ENCODE assay signal across 8 cellular contexts in the genomic region with DNA sequence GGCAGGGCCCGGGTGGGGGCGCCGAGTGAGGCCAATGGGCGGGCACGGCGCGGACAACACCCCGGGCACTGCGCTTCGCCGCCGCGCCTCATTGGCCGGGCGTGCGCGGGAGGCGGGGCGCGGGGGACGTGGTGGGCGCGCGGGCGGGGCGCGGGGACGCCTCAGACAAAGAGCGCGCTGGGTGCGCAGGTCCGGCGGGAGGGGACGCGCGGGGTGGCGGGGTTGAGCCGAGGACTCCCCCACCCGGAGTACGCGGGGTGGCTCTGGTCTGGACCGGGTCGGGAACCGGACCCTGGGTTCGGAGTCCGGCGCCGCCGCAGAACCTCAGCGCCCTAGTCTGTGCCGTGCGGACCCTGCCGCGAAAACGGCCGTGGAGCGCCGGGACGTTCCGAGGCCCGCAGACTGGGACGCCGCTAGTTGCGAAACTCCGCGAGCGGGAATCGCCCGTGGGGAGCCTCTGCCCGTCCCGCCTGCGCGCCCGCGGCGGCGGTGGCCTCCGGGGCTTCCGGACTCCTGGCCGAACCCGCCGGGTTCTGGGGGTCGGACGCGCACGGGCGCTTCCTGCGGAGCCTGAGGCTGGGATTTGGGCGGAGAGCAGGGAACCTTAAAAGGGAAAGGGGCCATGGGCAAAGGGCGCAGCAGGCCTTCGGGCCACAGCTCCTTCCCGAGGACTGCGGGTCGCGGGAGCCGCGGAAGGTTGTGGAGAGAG. TPM values are rescaled to one million over a fixed set of nuclear protein-coding genes. Genes with fewer than 3 reads are reported as not detected.
DNase-seq lines count a peak whose midpoint lies in the region; ATAC-seq and TF ChIP-seq lines count a peak whose summit lies in the region.

No MANE protein-coding gene starts in this region.

- peaks cover 0 to 39% (median 6%) of the 10 kb centered on the region in 4 donors for H3K4me1 ChIP-seq in Peyer's patch

- no peaks in the 10 kb centered on the region for H3K9me3 Mint-ChIP-seq in activated T-helper 17 cell treated with anti-CD3 and anti-CD28 coated beads, Interleukin-2, amount 50 U/mL, for 72 hours
- H3K9me3 Mint-ChIP-seq in naive thymus-derived CD8-positive, alpha-beta T cell: no peaks in the 10 kb centered on the region
- H3K9me3 Mint-ChIP-seq in stimulated activated effector memory CD8-positive, alpha-beta T cell treated with anti-CD3 and anti-CD28 coated beads, Interleukin-12 subunit alpha, Interleukin-12 subunit beta, amount 100 ng/mL, for 72 hours: no peaks in the 10 kb centered on the region

- no peaks in the 10 kb centered on the region for H3K27me3 ChIP-seq in Peyer's patch

- DNase-seq in DMS53 (lab: John Stamatoyannopoulos, UW) (peak; percentile 93), Peyer's patch (peak; percentile 88 to 94 (median 89)), fibroblast of mammary gland (ENCODE audit: low read depth) (peak; percentile 58)
- peak; percentile 64 for DNase-seq in Jurkat, Clone E6-1 (ENCODE audit: low read depth, low spot score)
- peak; percentile 56 to 78 (median 66) for DNase-seq in naive thymus-derived CD8-positive, alpha-beta T cell
- DNase-seq in stimulated activated effector memory CD8-positive, alpha-beta T cell treated with anti-CD3 and anti-CD28 coated beads, Interleukin-12 subunit alpha, Interleukin-12 subunit beta, amount 100 ng/mL, for 72 hours (ENCODE audit: low spot score in 2 of 2): peak; percentile 84 to 87

- no peak for TF ChIP-seq CTCF in Peyer's patch (IDR thresholded peaks at IDR 0.05)
- no peak for TF ChIP-seq CTCF in fibroblast of mammary gland (conservative IDR thresholded peaks at IDR 0.05; ENCODE audit: control insufficient read depth, insufficient read depth, low read depth, low read length)

- H3K36me3 Mint-ChIP-seq in activated T-helper 17 cell treated with anti-CD3 and anti-CD28 coated beads, Interleukin-2, amount 50 U/mL, for 72 hours (ENCODE audit: low read depth): no peaks in the 10 kb centered on the region
- H3K36me3 Mint-ChIP-seq in naive thymus-derived CD8-positive, alpha-beta T cell: no peaks in the 10 kb centered on the region
- H3K36me3 Mint-ChIP-seq in stimulated activated effector memory CD8-positive, alpha-beta T cell treated with anti-CD3 and anti-CD28 coated beads, Interleukin-12 subunit alpha, Interleukin-12 subunit beta, amount 100 ng/mL, for 72 hours: peaks cover 24% of the 10 kb centered on the region

- peak overlapping the region; percentile 74 for H3K4me3 ChIP-seq in Jurkat, Clone E6-1 (ENCODE audit: low read length)
- H3K4me3 ChIP-seq in Peyer's patch (peak overlapping the region; percentile 81 to 93 (median 83)), fibroblast of mammary gland (ENCODE audit: control insufficient read depth, low read depth, low read length) (peak overlapping the region; percentile 67)

- peak overlapping the region; percentile 47 for H3K4me3 Mint-ChIP-seq in activated T-helper 17 cell treated with anti-CD3 and anti-CD28 coated beads, Interleukin-2, amount 50 U/mL, for 72 hours
- peak overlapping the region; percentile 75 to 89 (median 83) for H3K4me3 Mint-ChIP-seq in naive thymus-derived CD8-positive, alpha-beta T cell
- peak overlapping the region; percentile 83 for H3K4me3 Mint-ChIP-seq in stimulated activated effector memory CD8-positive, alpha-beta T cell treated with anti-CD3 and anti-CD28 coated beads, Interleukin-12 subunit alpha, Interleukin-12 subunit beta, amount 100 ng/mL, for 72 hours

- peaks cover 7% of the 10 kb centered on the region for H3K27me3 Mint-ChIP-seq in activated T-helper 17 cell treated with anti-CD3 and anti-CD28 coated beads, Interleukin-2, amount 50 U/mL, for 72 hours
- H3K27me3 Mint-ChIP-seq in naive thymus-derived CD8-positive, alpha-beta T cell: no peaks in the 10 kb centered on the region

- no peaks in the 10 kb centered on the region for H3K36me3 ChIP-seq in Peyer's patch

- peak; percentile 81 for ATAC-seq in GM21717 (IDR thresholded peaks at IDR 0.05; ENCODE audit: unreplicated experiment)
- peak; percentile 94 for ATAC-seq in activated T-helper 17 cell treated with anti-CD3 and anti-CD28 coated beads, Interleukin-2, amount 50 U/mL, for 72 hours (replicated peaks)
- ATAC-seq in naive thymus-derived CD8-positive, alpha-beta T cell: peak; percentile 78 to 87
- ATAC-seq in stimulated activated effector memory CD8-positive, alpha-beta T cell treated with anti-CD3 and anti-CD28 coated beads, Interleukin-12 subunit alpha, Interleukin-12 subunit beta, amount 100 ng/mL, for 72 hours: peak; percentile 91

- POLR2A ChIA-PET in naive thymus-derived CD8-positive, alpha-beta T cell (lab: Charles Lee): interaction anchor here (1.0 to 1.1 kb wide), 2 partner anchors 12 to 94 kb away, joined by 3 read pairs; no protein-coding TSS in a partner anchor

- H3K9me3 ChIP-seq in Peyer's patch: no peaks in the 10 kb centered on the region

- H3K4me1 Mint-ChIP-seq in activated T-helper 17 cell treated with anti-CD3 and anti-CD28 coated beads, Interleukin-2, amount 50 U/mL, for 72 hours: no peaks in the 10 kb centered on the region
- peaks cover 12 to 52% (median 17%) of the 10 kb centered on the region in 4 donors for H3K4me1 Mint-ChIP-seq in naive thymus-derived CD8-positive, alpha-beta T cell
- H3K4me1 Mint-ChIP-seq in stimulated activated effector memory CD8-positive, alpha-beta T cell treated with anti-CD3 and anti-CD28 coated beads, Interleukin-12 subunit alpha, Interleukin-12 subunit beta, amount 100 ng/mL, for 72 hours: peaks cover 50% of the 10 kb centered on the region

- no peak overlapping the region for H3K27ac Mint-ChIP-seq in activated T-helper 17 cell treated with anti-CD3 and anti-CD28 coated beads, Interleukin-2, amount 50 U/mL, for 72 hours
- H3K27ac Mint-ChIP-seq in naive thymus-derived CD8-positive, alpha-beta T cell: peak overlapping the region in 4 of 10 donors; percentile 54 to 80 (median 70)
- H3K27ac Mint-ChIP-seq in stimulated activated effector memory CD8-positive, alpha-beta T cell treated with anti-CD3 and anti-CD28 coated beads, Interleukin-12 subunit alpha, Interleukin-12 subunit beta, amount 100 ng/mL, for 72 hours: no peak overlapping the region

- peak overlapping the region; percentile 77 to 90 (median 81) for H3K27ac ChIP-seq in Peyer's patch

- peak; percentile 27 to 39 for TF ChIP-seq POLR2A in Peyer's patch (IDR thresholded peaks at IDR 0.05)

RNA-seq across cellular contexts. Expression of a gene that starts 0.4 kb away (rescaled TPM):
- 77.7 TPM for polyA plus RNA-seq in Jurkat, Clone E6-1 (2012; ENCODE audit: insufficient read depth, insufficient read length)
- total RNA-seq in Peyer's patch: 10 to 100 TPM; 11.0 to 74.5 (median 32.0) TPM
- 1 to 10 TPM; 3.8 to 9.3 TPM for total RNA-seq in activated T-helper 17 cell treated with anti-CD3 and anti-CD28 coated beads, Interleukin-2, amount 50 U/mL, for 72 hours
- 10 to 100 TPM; 16.1 to 18.5 TPM for total RNA-seq in naive thymus-derived CD8-positive, alpha-beta T cell
- 1 to 10 TPM; 2.7 to 8.8 (median 4.1) TPM for polyA plus RNA-seq in naive thymus-derived CD8-positive, alpha-beta T cell

RNA-seq across cellular contexts. Expression of a gene that starts 16.5 kb away (rescaled TPM):
- not detected for polyA plus RNA-seq in Jurkat, Clone E6-1 (2012; ENCODE audit: insufficient read depth, insufficient read length)
- total RNA-seq in Peyer's patch: 1 to 10 TPM in 1 of 4 donors, under 1 TPM in 1, not detected in 2; 0.54 to 1.2 TPM
- total RNA-seq in activated T-helper 17 cell treated with anti-CD3 and anti-CD28 coated beads, Interleukin-2, amount 50 U/mL, for 72 hours: not detected
- not detected for total RNA-seq in naive thymus-derived CD8-positive, alpha-beta T cell
- polyA plus RNA-seq in naive thymus-derived CD8-positive, alpha-beta T cell: not detected

Comparison
In these comparisons a context has a peak if more than half of its experiments do, and no peak if none do; other contexts are left out.
1. Peak in every context shown above with its lines: DNase-seq, ATAC-seq, H3K4me3 ChIP-seq and H3K27ac ChIP-seq.